In the genomic region with DNA sequence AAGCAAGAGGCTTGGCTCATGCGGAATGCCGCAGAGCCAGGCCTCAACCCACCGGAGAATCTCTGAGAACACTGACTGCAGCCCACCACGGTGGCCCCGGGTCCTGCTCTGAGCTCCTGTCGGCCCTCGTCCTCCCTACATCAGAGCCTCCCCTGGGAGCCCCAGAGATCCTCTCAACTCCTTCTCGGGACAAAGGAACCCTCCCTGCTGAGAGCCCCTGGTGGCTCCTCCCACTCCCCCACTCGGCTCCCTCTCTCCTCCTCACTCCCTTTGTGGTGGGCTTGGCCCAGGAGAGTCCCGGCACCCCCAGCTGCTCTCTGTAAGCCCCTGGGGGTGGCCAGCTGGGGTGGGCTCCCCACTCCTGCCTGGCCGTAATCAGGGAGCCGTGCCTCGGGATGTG, we compare ENCODE assay signal across 8 cellular contexts. TPM values are rescaled to one million over a fixed set of nuclear protein-coding genes. Genes with fewer than 3 reads are reported as not detected.
DNase-seq lines count a peak whose midpoint lies in the region; ATAC-seq lines count a peak whose summit lies in the region.

No MANE protein-coding gene starts in this region.

- H3K4me3 Mint-ChIP-seq in activated T-helper 1 cell treated with anti-CD3 and anti-CD28 coated beads, Interleukin-12 subunit alpha, Interleukin-12 subunit beta, Interleukin-2, Interleukin-4 antibody, amounts not matched to agents 30 ng/mL and 10 ng/mL and 1 ng/mL, durations not matched to agents 14 hours and 24 hours and 36 hours = peak overlapping the region; percentile 26

- DNase-seq in Daoy (ENCODE audit: low read depth) (peak; percentile 63), right cardiac atrium (peak; percentile 48 to 79 (median 70)), NCI-H2081 treated with DMSO at 0.1 percent for 48 hours (lab: John Stamatoyannopoulos, UW) (no peak)
- DNase-seq in activated T-helper 1 cell treated with anti-CD3 and anti-CD28 coated beads, Interleukin-12 subunit alpha, Interleukin-12 subunit beta, Interleukin-2, Interleukin-4 antibody, amounts not matched to agents 30 ng/mL and 10 ng/mL and 1 ng/mL, durations not matched to agents 14 hours and 24 hours and 36 hours (ENCODE audit: low spot score) = no peak
- peak; percentile 32 for DNase-seq in stimulated activated naive CD8-positive, alpha-beta T cell treated with anti-CD3 and anti-CD28 coated beads, Interleukin-15, Interleukin-2, amounts not matched to agents 100 U/mL and 50 U/mL, for 24 hours

- H3K27me3 Mint-ChIP-seq in activated T-helper 1 cell treated with anti-CD3 and anti-CD28 coated beads, Interleukin-12 subunit alpha, Interleukin-12 subunit beta, Interleukin-2, Interleukin-4 antibody, amounts not matched to agents 30 ng/mL and 10 ng/mL and 1 ng/mL, durations not matched to agents 14 hours and 24 hours and 36 hours (ENCODE audit: insufficient read depth) = peaks cover 7% of the 10 kb centered on the region

- H3K36me3 Mint-ChIP-seq in activated T-helper 1 cell treated with anti-CD3 and anti-CD28 coated beads, Interleukin-12 subunit alpha, Interleukin-12 subunit beta, Interleukin-2, Interleukin-4 antibody, amounts not matched to agents 30 ng/mL and 10 ng/mL and 1 ng/mL, durations not matched to agents 14 hours and 24 hours and 36 hours (ENCODE audit: low read depth) = no peaks in the 10 kb centered on the region

- 25% methylated on average over 13 of the region's 13 CpGs for WGBS in right cardiac atrium

- H3K9me3 ChIP-seq in right cardiac atrium (ENCODE audit: control insufficient read depth, low read length) = no peaks in the 10 kb centered on the region

- peak; percentile 3 for ATAC-seq in HG03175 (IDR thresholded peaks at IDR 0.05; ENCODE audit: unreplicated experiment)
- peak; percentile 1 for ATAC-seq in right cardiac atrium
- no peak for ATAC-seq in stimulated activated naive CD8-positive, alpha-beta T cell treated with anti-CD3 and anti-CD28 coated beads, Interleukin-15, Interleukin-2, amounts not matched to agents 100 U/mL and 50 U/mL, for 24 hours
- ATAC-seq in HG03457 (IDR thresholded peaks at IDR 0.05; ENCODE audit: unreplicated experiment) = no peak
- no peak for ATAC-seq in HG03196 (IDR thresholded peaks at IDR 0.05; ENCODE audit: unreplicated experiment)

- H3K4me1 ChIP-seq in right cardiac atrium (ENCODE audit: control insufficient read depth, insufficient read depth, low read length) = peaks cover 16% of the 10 kb centered on the region

- peak overlapping the region; percentile 36 for H3K4me3 ChIP-seq in right cardiac atrium (ENCODE audit: low read length)

- peaks cover 22% of the 10 kb centered on the region for H3K4me1 Mint-ChIP-seq in activated T-helper 1 cell treated with anti-CD3 and anti-CD28 coated beads, Interleukin-12 subunit alpha, Interleukin-12 subunit beta, Interleukin-2, Interleukin-4 antibody, amounts not matched to agents 30 ng/mL and 10 ng/mL and 1 ng/mL, durations not matched to agents 14 hours and 24 hours and 36 hours (ENCODE audit: low read depth)

- H3K27ac ChIP-seq in right cardiac atrium (ENCODE audit: low read length) = peak overlapping the region; percentile 22

- H3K27ac Mint-ChIP-seq in activated T-helper 1 cell treated with anti-CD3 and anti-CD28 coated beads, Interleukin-12 subunit alpha, Interleukin-12 subunit beta, Interleukin-2, Interleukin-4 antibody, amounts not matched to agents 30 ng/mL and 10 ng/mL and 1 ng/mL, durations not matched to agents 14 hours and 24 hours and 36 hours = peak overlapping the region; percentile 18

- no peaks in the 10 kb centered on the region for H3K9me3 Mint-ChIP-seq in activated T-helper 1 cell treated with anti-CD3 and anti-CD28 coated beads, Interleukin-12 subunit alpha, Interleukin-12 subunit beta, Interleukin-2, Interleukin-4 antibody, amounts not matched to agents 30 ng/mL and 10 ng/mL and 1 ng/mL, durations not matched to agents 14 hours and 24 hours and 36 hours

- no peaks in the 10 kb centered on the region for H3K27me3 ChIP-seq in right cardiac atrium (ENCODE audit: control insufficient read depth, insufficient read depth)

- intact Hi-C loops in activated T-helper 1 cell treated with anti-CD3 and anti-CD28 coated beads, Interleukin-12 subunit alpha, Interleukin-12 subunit beta, Interleukin-2, Interleukin-4 antibody, amounts not matched to agents 30 ng/mL and 10 ng/mL and 1 ng/mL, durations not matched to agents 14 hours and 24 hours and 36 hours (cut with micrococcal nuclease) = no loop called here
- intact Hi-C loops in right cardiac atrium (cut with DNase I) = no loop called here

RNA-seq across cellular contexts. Expression of a gene that starts 11.1 kb away (rescaled TPM):
- total RNA-seq in Daoy (2014; rRNA removed; shearing (Covaris generic)) = 40.6 and 48.9 TPM in 2 replicates
- 86.6 and 91.6 TPM in 2 replicates for total RNA-seq in activated T-helper 1 cell treated with anti-CD3 and anti-CD28 coated beads, Interleukin-12 subunit alpha, Interleukin-12 subunit beta, Interleukin-2, Interleukin-4 antibody, amounts not matched to agents 30 ng/mL and 10 ng/mL and 1 ng/mL, durations not matched to agents 14 hours and 24 hours and 36 hours
- 10 to 100 TPM; 36.2 to 46.4 (median 42.3) TPM for total RNA-seq in right cardiac atrium
- 36.6 TPM for polyA plus RNA-seq in right cardiac atrium

RNA-seq across cellular contexts. Expression of a gene that starts 45.7 kb away (rescaled TPM):
- 0.57 and 2.7 TPM in 2 replicates for total RNA-seq in Daoy (2014; rRNA removed; shearing (Covaris generic))
- total RNA-seq in activated T-helper 1 cell treated with anti-CD3 and anti-CD28 coated beads, Interleukin-12 subunit alpha, Interleukin-12 subunit beta, Interleukin-2, Interleukin-4 antibody, amounts not matched to agents 30 ng/mL and 10 ng/mL and 1 ng/mL, durations not matched to agents 14 hours and 24 hours and 36 hours = 1.1 and 1.2 TPM in 2 replicates
- total RNA-seq in right cardiac atrium = 100 to 1,000 TPM; 156 to 212 (median 188) TPM
- 217 TPM for polyA plus RNA-seq in right cardiac atrium

Comparison
In these comparisons a context has a peak if more than half of its experiments do, and no peak if none do; other contexts are left out.
1. DNase-seq: peak in Daoy (single experiment), right cardiac atrium (3 of 3) and stimulated activated naive CD8-positive, alpha-beta T cell treated with anti-CD3 and anti-CD28 coated beads, Interleukin-15, Interleukin-2, amounts not matched to agents 100 U/mL and 50 U/mL, for 24 hours (single experiment); none in activated T-helper 1 cell treated with anti-CD3 and anti-CD28 coated beads, Interleukin-12 subunit alpha, Interleukin-12 subunit beta, Interleukin-2, Interleukin-4 antibody, amounts not matched to agents 30 ng/mL and 10 ng/mL and 1 ng/mL, durations not matched to agents 14 hours and 24 hours and 36 hours (single experiment) and NCI-H2081 treated with DMSO at 0.1 percent for 48 hours (single experiment).
2. ATAC-seq: peak in HG03175 (single experiment) and right cardiac atrium (2 of 2); none in stimulated activated naive CD8-positive, alpha-beta T cell treated with anti-CD3 and anti-CD28 coated beads, Interleukin-15, Interleukin-2, amounts not matched to agents 100 U/mL and 50 U/mL, for 24 hours (single experiment), HG03457 (single experiment) and HG03196 (single experiment).
3. RNA of a gene that starts 45.7 kb away (total RNA-seq): 156 to 212 TPM in right cardiac atrium; 1.1 to 1.2 TPM in activated T-helper 1 cell treated with anti-CD3 and anti-CD28 coated beads, Interleukin-12 subunit alpha, Interleukin-12 subunit beta, Interleukin-2, Interleukin-4 antibody, amounts not matched to agents 30 ng/mL and 10 ng/mL and 1 ng/mL, durations not matched to agents 14 hours and 24 hours and 36 hours and 0.57 to 2.7 TPM in Daoy; every median in the first group is over 10 times any median in the second.